34 cellular contexts compared by ENCODE assay signal in the genomic region with DNA sequence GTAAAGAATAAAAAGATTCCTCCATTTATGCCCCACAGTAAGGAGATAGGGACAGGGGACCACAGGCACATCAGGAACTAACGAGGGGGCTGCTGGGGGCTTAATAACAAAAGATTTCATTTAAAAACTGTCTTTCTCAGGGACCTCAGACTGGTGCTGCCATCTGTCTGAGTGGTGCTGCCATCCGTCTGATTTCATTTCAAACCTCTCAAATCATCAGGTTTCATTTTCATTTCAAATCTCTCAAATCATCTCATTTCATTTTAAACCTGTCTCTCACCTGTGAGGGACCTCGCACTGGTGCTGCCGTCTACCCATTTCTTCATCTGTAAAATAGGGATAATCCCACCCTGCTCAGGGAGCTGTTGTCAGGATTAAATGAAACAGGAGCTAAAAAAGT. TPM values are rescaled to one million over a fixed set of nuclear protein-coding genes. Genes with fewer than 3 reads are reported as not detected.
"Had no signal": no experiment of that assay in that cellular context is flagged by ENCODE, and none has a peak within 500 bp of the region (broad histone marks: within the 10 kb centered on the region; RNA-seq: fewer than 3 reads in every experiment).

No MANE protein-coding gene starts in this region.

- H3K4me3 ChIP-seq: PC-9, SJCRH30, SK-N-MC had no signal

- H3K27ac ChIP-seq: PC-9, RWPE1, SJCRH30, SK-N-MC had no signal

- H3K4me2 ChIP-seq: PC-9 had no signal

- H3K27ac Mint-ChIP-seq: T-cell had no signal

- H3K36me3 ChIP-seq: SJCRH30 had no signal

- H2AFZ ChIP-seq: PC-9 had no signal

- H3K9me3 ChIP-seq: SJCRH30 had no signal

- H3K4me3 Mint-ChIP-seq: T-cell had no signal

- H3K9me3 Mint-ChIP-seq: T-cell had no signal

- H3K36me3 Mint-ChIP-seq: T-cell had no signal

- ATAC-seq: Panc1, Right ventricle myocardium inferior, SK-N-SH treated with all-trans-retinoic acid at 6 μM for 48 hours, T-cell had no signal

- H3K4me1 ChIP-seq: SJCRH30 had no signal

- DNase-seq: Karpas-422, NCI-H1048, NCI-H1092 treated with DMSO at 0.1 percent for 48 hours, NCI-H1105 treated with DMSO at 0.1 percent for 48 hours, NCI-H1417, NCI-H1436, NCI-H146, NCI-H1694, NCI-H187, NCI-H1930, NCI-H2029 treated with DMSO at 0.1 percent for 48 hours, NCI-H2081 treated with DMSO at 0.1 percent for 48 hours, NCI-H2107, NCI-H2171, NCI-H226, NCI-H446 treated with DMSO at 0.1 percent for 48 hours, NCI-H510A, NCI-H524, NCI-H526, NCI-H69, NCI-H748 treated with DMSO at 0.1 percent for 48 hours, PC-9, SHP77, SIG-M5, SJCRH30, T-cell had no signal

RNA-seq across cellular contexts. Expression of a gene that starts 45.9 kb away (rescaled TPM):
- total RNA-seq: OCI-LY7, RPMI7951, SJCRH30, SK-MEL-5 had no signal
